Comparison of ENCODE assay signal across 9 cellular contexts in the genomic region with DNA sequence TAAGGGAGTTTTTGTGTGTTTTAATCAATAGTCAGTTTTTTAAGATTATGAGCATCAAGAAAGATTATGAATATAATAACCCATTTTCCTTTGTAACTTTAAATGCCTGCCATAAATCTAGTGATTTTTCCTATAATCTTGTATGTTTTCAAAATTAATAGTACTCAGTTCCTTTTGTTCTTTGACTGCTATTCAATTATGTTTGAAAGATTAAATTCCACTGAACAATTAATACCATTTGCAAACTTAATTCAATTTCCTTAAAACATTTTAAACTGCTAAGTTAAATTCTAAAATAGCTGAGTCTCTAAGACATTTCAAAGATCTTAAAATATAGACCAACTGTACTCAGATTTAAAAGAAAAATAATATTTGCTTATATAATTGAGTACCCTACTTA.
"Had no signal": no experiment of that assay in that cellular context is flagged by ENCODE, and none has a peak within 500 bp of the region (broad histone marks: within the 10 kb centered on the region; RNA-seq: fewer than 3 reads in every experiment).

No MANE protein-coding gene starts in this region.

- H3K4me3 ChIP-seq: GM23248, HAP-1, K562 had no signal

- H3K36me3 ChIP-seq: HAP-1 had no signal

- H2AFZ ChIP-seq: GM23248 had no signal

- H3K4me3 Mint-ChIP-seq: HFFc6 had no signal

- H3K9me3 ChIP-seq: HAP-1 had no signal

- H3K4me1 ChIP-seq: HAP-1 had no signal

- H3K27ac ChIP-seq: GM23248, HL-60 had no signal

- FAIRE-seq: K562 had no signal

- H3K27ac Mint-ChIP-seq: HFFc6 had no signal

- DNase-seq: GM23248, GOT3, H7, HFFc6, IMR-90 had no signal

- H3K9ac ChIP-seq: GM23248 had no signal

- ATAC-seq: HCT116, K562 had no signal
